12 cellular contexts compared by ENCODE assay signal in genomic region chr19:41866284-41866683, GRCh38. TPM values are rescaled to one million over a fixed set of nuclear protein-coding genes. Genes with fewer than 3 reads are reported as not detected.
DNase-seq lines count a peak whose midpoint lies in the region; ATAC-seq and TF ChIP-seq lines count a peak whose summit lies in the region.
"Had no signal": no experiment of that assay in that cellular context is flagged by ENCODE, and none has a peak within 500 bp of the region (broad histone marks: within the 10 kb centered on the region; RNA-seq: fewer than 3 reads in every experiment).

No MANE protein-coding gene starts in this region.

- in situ Hi-C loops in GM23248 (cut with MboI), result no loop called here

- no peak for DNase-seq in CD4-positive, alpha-beta T cell
- DNase-seq in GM23248 (no peak), WTC11 (ENCODE audit: low spot score) (no peak), islet precursor cell (peak; percentile 56)
- no peak for DNase-seq in activated effector memory CD4-positive, alpha-beta T cell treated with anti-CD3 and anti-CD28 coated beads, Interleukin-2, amount 50 U/mL, for 16 hours
- DNase-seq: activated CD4-positive, CD25-positive, alpha-beta regulatory T cell; NCI-H774 had no signal

- no peaks in the 10 kb centered on the region for H3K27me3 ChIP-seq in CD4-positive, alpha-beta T cell (ENCODE audit: control insufficient read depth, insufficient read depth, low read length)
- no peaks in the 10 kb centered on the region for H3K27me3 ChIP-seq in GM23248 (replicated peaks; ENCODE audit: insufficient read depth)

- TF ChIP-seq CTCF in CD4-positive, alpha-beta T cell (IDR thresholded peaks at IDR 0.05), result no peak
- no peak for TF ChIP-seq CTCF in WTC11 (IDR thresholded peaks at IDR 0.05)

- H3K27ac ChIP-seq in CD4-positive, alpha-beta T cell (ENCODE audit: low read depth, low read length), result peak overlapping the region; percentile 16
- no peak overlapping the region; the same call in 1 of the 2 replicates for H3K27ac ChIP-seq in GM23248

- no peaks in the 10 kb centered on the region for H3K9me3 Mint-ChIP-seq in CD4-positive, alpha-beta T cell
- no peaks in the 10 kb centered on the region for H3K9me3 Mint-ChIP-seq in WTC11

- H3K4me2 ChIP-seq in GM23248 (ENCODE audit: unreplicated experiment), result no peak overlapping the region

- H3F3A ChIP-seq in GM23248 (ENCODE audit: insufficient read depth), result peaks cover 85% of the 10 kb centered on the region

- H3K4me1 Mint-ChIP-seq in CD4-positive, alpha-beta T cell (ENCODE audit: low read depth), result peaks cover 67% of the 10 kb centered on the region
- peaks cover 47% of the 10 kb centered on the region for H3K4me1 Mint-ChIP-seq in WTC11

- POLR2A ChIA-PET in CD4-positive, alpha-beta T cell (lab: Charles Lee), result interaction anchor here (1.0 kb wide), 1 partner anchor 9 kb away, joined by 6 read pairs; no protein-coding TSS in a partner anchor
- POLR2A ChIA-PET in WTC11 (lab: Charles Lee), result interaction anchor here (0.6 kb wide), 1 partner anchor 16 kb away, joined by 3 read pairs; no protein-coding TSS in a partner anchor

- peaks cover 78% of the 10 kb centered on the region for H3K36me3 ChIP-seq in GM23248 (ENCODE audit: low read depth)

- H3K4me3 Mint-ChIP-seq in CD4-positive, alpha-beta T cell, result peak overlapping the region; percentile 15
- H3K4me3 Mint-ChIP-seq in WTC11, result peak overlapping the region; percentile 22

- H3K9me2 ChIP-seq in GM23248 (ENCODE audit: insufficient read depth), result no peaks in the 10 kb centered on the region

- no peak overlapping the region for H3K4me3 ChIP-seq in GM23248

- no peak for ATAC-seq in CD4-positive, alpha-beta T cell (ENCODE audit: poor library complexity)
- ATAC-seq in WTC11, result peak; percentile 4
- no peak for ATAC-seq in HG03521 (IDR thresholded peaks at IDR 0.05; ENCODE audit: unreplicated experiment)
- ATAC-seq in GM19397 (IDR thresholded peaks at IDR 0.05; ENCODE audit: unreplicated experiment), result no peak
- no peak for ATAC-seq in HG03139 (IDR thresholded peaks at IDR 0.05; ENCODE audit: unreplicated experiment)

- CTCF ChIA-PET in CD4-positive, alpha-beta T cell (lab: Charles Lee), result interaction anchor here (1.0 kb wide), 1 partner anchor 22 kb away, joined by 3 read pairs; no protein-coding TSS in a partner anchor
- CTCF ChIA-PET in WTC11 (lab: Charles Lee), result interaction anchor here (1.1 kb wide), 1 partner anchor 159 kb away, joined by 3 read pairs; no protein-coding TSS in a partner anchor

- H3K36me3 Mint-ChIP-seq in CD4-positive, alpha-beta T cell (ENCODE audit: low read depth), result peaks cover 81% of the 10 kb centered on the region
- H3K36me3 Mint-ChIP-seq in WTC11, result peaks cover 83% of the 10 kb centered on the region

- H3K9me3 ChIP-seq in CD4-positive, alpha-beta T cell (ENCODE audit: control insufficient read depth, low read length), result no peaks in the 10 kb centered on the region
- no peaks in the 10 kb centered on the region for H3K9me3 ChIP-seq in GM23248 (ENCODE audit: low read depth)

- H2AFZ ChIP-seq in GM23248, result no peak overlapping the region

- peaks cover 74% of the 10 kb centered on the region for H3K79me2 ChIP-seq in GM23248 (ENCODE audit: insufficient read depth)

- H3K27me3 Mint-ChIP-seq in CD4-positive, alpha-beta T cell, result no peaks in the 10 kb centered on the region
- H3K27me3 Mint-ChIP-seq in WTC11 (ENCODE audit: low read depth), result no peaks in the 10 kb centered on the region

- H3K4me1 ChIP-seq in GM23248 (ENCODE audit: insufficient read depth), result peaks cover 23% of the 10 kb centered on the region

- peak overlapping the region; percentile 80 for H3K27ac Mint-ChIP-seq in CD4-positive, alpha-beta T cell
- H3K27ac Mint-ChIP-seq in WTC11, result peak overlapping the region; percentile 82

- WGBS in GM23248 (ENCODE audit: low coverage in 1 of 2, low lambda C conversion rate in 2 of 2, missing lambda C conversion rate in 2 of 2), 2 experiments, result 81 to 87% methylated on average over 3 of the region's 3 CpGs

- intact Hi-C loops in CD4-positive, alpha-beta T cell (cut with DNase I, micrococcal nuclease), result no loop called here

- peaks cover 28% of the 10 kb centered on the region; the same call in 1 of the 2 replicates for H4K20me1 ChIP-seq in GM23248 (ENCODE audit: insufficient read depth)

- peak overlapping the region; percentile 29 for H3K9ac ChIP-seq in GM23248

TF ChIP-seq in WTC11, 78 proteins besides CTCF, POLR2A, EP300 and RAD21 (continues in another document):
- TF ChIP-seq ATF3 (CRISPR knock-in tag; conservative IDR thresholded peaks at IDR 0.05) (no peak), IRF2 (CRISPR knock-in tag; IDR thresholded peaks at IDR 0.05; ENCODE audit: borderline replicate concordance, low read depth) (no peak), E2F5 (CRISPR knock-in tag; IDR thresholded peaks at IDR 0.05) (no peak), GTF2I (CRISPR knock-in tag; conservative IDR thresholded peaks at IDR 0.05) (no peak), OVOL2 (CRISPR knock-in tag; IDR thresholded peaks at IDR 0.05; ENCODE audit: borderline replicate concordance) (no peak), ZBTB43 (CRISPR knock-in tag; IDR thresholded peaks at IDR 0.05) (no peak), NFATC4 (CRISPR knock-in tag; IDR thresholded peaks at IDR 0.05) (peak; percentile 21; the same call in 1 of the 2 replicates), TP53 (CRISPR knock-in tag; IDR thresholded peaks at IDR 0.05) (no peak), AR (CRISPR knock-in tag; IDR thresholded peaks at IDR 0.05) (0 out of 2 replicates have a peak, but pooled peaks have one; percentile 0), ZNF232 (CRISPR knock-in tag; IDR thresholded peaks at IDR 0.05) (no peak), EMX1 (CRISPR knock-in tag; IDR thresholded peaks at IDR 0.05) (peak; percentile 24; the same call in 1 of the 2 replicates), KAT7 (CRISPR knock-in tag; IDR thresholded peaks at IDR 0.05; ENCODE audit: borderline replicate concordance) (no peak)

RNA-seq across cellular contexts. Expression of gene RPS19, which starts 6.2 kb away (rescaled TPM):
- 1,000 to 10,000 TPM; 3,668 to 3,697 TPM for total RNA-seq in CD4-positive, alpha-beta T cell
- total RNA-seq in GM23248 (2014; rRNA removed; shearing (Covaris generic)), result 296 and 881 TPM in 2 replicates
- polyA plus RNA-seq in GM23248 (2016; fragmentation: Nextera tagmentation; extraction: Ambion mirVana), result 2,308 and 2,316 TPM in 2 replicates
- 3,152 to 3,787 TPM (median 3,713 TPM) in 3 replicates for total RNA-seq in WTC11 (2021)

RNA-seq across cellular contexts. Expression of gene CD79A, which starts 10.8 kb away (rescaled TPM):
- 1 to 10 TPM; 3.7 to 3.8 TPM for total RNA-seq in CD4-positive, alpha-beta T cell
- not detected in 2 replicates for total RNA-seq in GM23248 (2014; rRNA removed; shearing (Covaris generic))
- 0.49 TPM in 1 of 2 replicates, not detected in the other for polyA plus RNA-seq in GM23248 (2016; fragmentation: Nextera tagmentation; extraction: Ambion mirVana)
- 0.42 to 1.2 TPM (median 0.71 TPM) in 3 replicates for total RNA-seq in WTC11 (2021)

RNA-seq across cellular contexts. Expression of gene ARHGEF1, which starts 16.7 kb away (rescaled TPM):
- 1,000 to 10,000 TPM; 1,019 to 1,047 TPM for total RNA-seq in CD4-positive, alpha-beta T cell
- 44.6 and 46.2 TPM in 2 replicates for total RNA-seq in GM23248 (2014; rRNA removed; shearing (Covaris generic))
- polyA plus RNA-seq in GM23248 (2016; fragmentation: Nextera tagmentation; extraction: Ambion mirVana), result 44.3 and 49.6 TPM in 2 replicates
- 77.2 to 102 TPM (median 82.9 TPM) in 3 replicates for total RNA-seq in WTC11 (2021)

RNA-seq across cellular contexts. Expression of gene DMRTC2, which starts 21.4 kb away (rescaled TPM):
- not detected for total RNA-seq in CD4-positive, alpha-beta T cell
- total RNA-seq in GM23248 (2014; rRNA removed; shearing (Covaris generic)), result not detected in 2 replicates
- not detected in 2 replicates for polyA plus RNA-seq in GM23248 (2016; fragmentation: Nextera tagmentation; extraction: Ambion mirVana)
- total RNA-seq in WTC11 (2021), result not detected in 3 replicates
- total RNA-seq: mononuclear cell, subcutaneous adipose tissue had no signal

RNA-seq across cellular contexts. Expression of gene LYPD4, which starts 21.8 kb away (rescaled TPM):
- total RNA-seq in CD4-positive, alpha-beta T cell, result not detected
- not detected in 2 replicates for total RNA-seq in GM23248 (2014; rRNA removed; shearing (Covaris generic))
- not detected in 2 replicates for polyA plus RNA-seq in GM23248 (2016; fragmentation: Nextera tagmentation; extraction: Ambion mirVana)
- total RNA-seq in WTC11 (2021), result not detected in 3 replicates
- total RNA-seq: mononuclear cell, subcutaneous adipose tissue had no signal
